Comparison of ENCODE assay signal across 8 cellular contexts in the genomic region with DNA sequence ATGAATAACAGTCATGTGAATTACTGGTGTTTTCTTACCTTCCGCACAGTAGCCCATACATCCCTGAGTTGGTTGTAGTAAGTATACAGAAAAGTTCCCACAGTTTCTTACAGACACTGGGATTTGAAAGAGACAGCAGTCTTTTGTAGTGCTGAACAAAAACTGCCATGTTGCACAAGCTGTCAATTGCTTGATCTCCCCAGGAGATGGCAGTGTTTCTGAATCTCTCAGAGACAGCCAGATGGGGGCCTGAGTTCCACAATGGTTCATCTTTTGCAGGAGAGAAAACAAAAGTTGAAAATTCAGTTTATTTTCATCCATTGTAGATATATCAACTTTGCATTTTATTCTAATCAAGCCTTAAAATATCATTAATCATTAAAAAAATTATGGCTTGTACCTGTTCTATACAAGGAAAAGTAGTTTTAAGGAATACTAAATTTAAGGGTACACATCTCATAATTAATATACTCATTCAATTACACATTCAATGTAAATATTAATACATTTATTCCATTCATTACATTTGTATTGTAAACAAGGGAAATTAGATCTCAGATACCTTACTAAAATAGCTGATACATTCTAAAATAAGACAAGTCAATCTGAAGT. TPM values are rescaled to one million over a fixed set of nuclear protein-coding genes. Genes with fewer than 3 reads are reported as not detected.
A peak's percentile ranks its signal among the peaks of the same experiment; 100 is the strongest.
DNase-seq lines count a peak whose midpoint lies in the region; ATAC-seq and TF ChIP-seq lines count a peak whose summit lies in the region.

No MANE protein-coding gene starts in this region.

- H3K9me2 ChIP-seq in OCI-LY7 (ENCODE audit: insufficient read depth, low read length) = no peaks in the 10 kb centered on the region

- H3K4me1 ChIP-seq in OCI-LY7 (ENCODE audit: insufficient read depth, low read length, poor library complexity, severe bottlenecking) = no peaks in the 10 kb centered on the region
- no peaks in the 10 kb centered on the region for H3K4me1 ChIP-seq in adipocyte (ENCODE audit: control insufficient read depth, insufficient read depth, low read length)

- no peak overlapping the region for H3K4me2 ChIP-seq in OCI-LY7 (ENCODE audit: low read length)

- no peak overlapping the region for H2AFZ ChIP-seq in OCI-LY7 (ENCODE audit: low read length)

- H3K36me3 ChIP-seq in OCI-LY7 (ENCODE audit: insufficient read depth, low read length) = no peaks in the 10 kb centered on the region
- H3K36me3 ChIP-seq in adipocyte (ENCODE audit: control insufficient read depth, insufficient read depth, low read length, severe bottlenecking) = no peaks in the 10 kb centered on the region

- DNase-seq in GF-D8 (lab: John Stamatoyannopoulos, UW) (peak; percentile 19), H4 (ENCODE audit: low spot score) (peak; percentile 83), OCI-LY7 (ENCODE audit: low spot score) (peak; percentile 55), adipocyte (ENCODE audit: low read depth) (peak; percentile 83), iPS-NIHi11 (ENCODE audit: low spot score) (peak; percentile 65)
- peak; percentile 11 for DNase-seq in stimulated activated naive B cell treated with anti-CD40 and anti-IgM and Interleukin-4, amounts not matched to agents 10 μg/mL and 1 μg/mL and 100 μg/mL, for 72 hours

- H3K4me1 Mint-ChIP-seq in stimulated activated naive B cell treated with anti-CD40 and anti-IgM and Interleukin-4, amounts not matched to agents 10 μg/mL and 1 μg/mL and 100 μg/mL, for 72 hours = no peaks in the 10 kb centered on the region

- TF ChIP-seq CTCF in 22Rv1 (IDR thresholded peaks at IDR 0.05) (peak; percentile 98), OCI-LY7 (conservative IDR thresholded peaks at IDR 0.05; ENCODE audit: low read length) (peak; percentile 91)

- CTCF ChIA-PET in OCI-LY7 (lab: Charles Lee; ENCODE audit: unreplicated experiment) = interaction anchor here (0.6 kb wide), 1 partner anchor 45 kb away, joined by 3 read pairs; no protein-coding TSS in a partner anchor

- no peak overlapping the region for H3K27ac Mint-ChIP-seq in stimulated activated naive B cell treated with anti-CD40 and anti-IgM and Interleukin-4, amounts not matched to agents 10 μg/mL and 1 μg/mL and 100 μg/mL, for 72 hours

- H3K79me2 ChIP-seq in OCI-LY7 (ENCODE audit: insufficient read depth, low read depth, low read length) = no peaks in the 10 kb centered on the region

- H3K27me3 ChIP-seq in adipocyte (replicated peaks; ENCODE audit: control insufficient read depth, insufficient read depth, low read length) = no peaks in the 10 kb centered on the region

- TF ChIP-seq RAD21 in Ishikawa (IDR thresholded peaks at IDR 0.05; ENCODE audit: low read depth) = peak; percentile 57

- no peaks in the 10 kb centered on the region for H3K27me3 Mint-ChIP-seq in stimulated activated naive B cell treated with anti-CD40 and anti-IgM and Interleukin-4, amounts not matched to agents 10 μg/mL and 1 μg/mL and 100 μg/mL, for 72 hours

- no peak overlapping the region for H3K27ac ChIP-seq in 22Rv1
- no peak overlapping the region for H3K27ac ChIP-seq in OCI-LY7 (ENCODE audit: low read depth, low read length, poor library complexity, severe bottlenecking)

- H3K4me3 ChIP-seq in OCI-LY7 (ENCODE audit: low read depth, low read length, poor library complexity, severe bottlenecking) (no peak overlapping the region), adipocyte (ENCODE audit: low read length) (no peak overlapping the region)

- intact Hi-C loops in OCI-LY7 (cut with micrococcal nuclease; ENCODE audit: unreplicated experiment) = no loop called here

- POLR2A ChIA-PET in OCI-LY7 (lab: Charles Lee) = interaction anchor here (0.6 kb wide), 1 partner anchor 187 kb away, joined by 3 read pairs; no protein-coding TSS in a partner anchor

- no peak overlapping the region for H3K9ac ChIP-seq in adipocyte (ENCODE audit: low read length)

- no peaks in the 10 kb centered on the region for H3K9me3 ChIP-seq in OCI-LY7 (ENCODE audit: low read length)
- no peaks in the 10 kb centered on the region for H3K9me3 ChIP-seq in adipocyte (ENCODE audit: control insufficient read depth, low read length)

- no peak overlapping the region for H3K4me3 Mint-ChIP-seq in stimulated activated naive B cell treated with anti-CD40 and anti-IgM and Interleukin-4, amounts not matched to agents 10 μg/mL and 1 μg/mL and 100 μg/mL, for 72 hours

- TF ChIP-seq EP300 in Ishikawa (IDR thresholded peaks at IDR 0.05; ENCODE audit: borderline replicate concordance) = no peak

- no TSS peak for BruUV-seq in OCI-LY7 (replicated peaks; lab: Mats Ljungman, UMichigan)

- no peaks in the 10 kb centered on the region for H3K9me3 Mint-ChIP-seq in stimulated activated naive B cell treated with anti-CD40 and anti-IgM and Interleukin-4, amounts not matched to agents 10 μg/mL and 1 μg/mL and 100 μg/mL, for 72 hours

- H4K20me1 ChIP-seq in OCI-LY7 (ENCODE audit: insufficient read depth, low read length) = no peaks in the 10 kb centered on the region

- peak; percentile 77 to 79 for ATAC-seq in stimulated activated naive B cell treated with anti-CD40 and anti-IgM and Interleukin-4, amounts not matched to agents 10 μg/mL and 1 μg/mL and 100 μg/mL, for 72 hours (replicated peaks)

- no peaks in the 10 kb centered on the region for H3K36me3 Mint-ChIP-seq in stimulated activated naive B cell treated with anti-CD40 and anti-IgM and Interleukin-4, amounts not matched to agents 10 μg/mL and 1 μg/mL and 100 μg/mL, for 72 hours

TF ChIP-seq in Ishikawa, 13 proteins besides CTCF, POLR2A, EP300 and RAD21:
- TF ChIP-seq YY1 (IDR thresholded peaks at IDR 0.05; ENCODE audit: low read depth) (no peak), CEBPB (IDR thresholded peaks at IDR 0.05) (0 out of 2 replicates have a peak, but pooled peaks have one; percentile 47), ZBTB7A (IDR thresholded peaks at IDR 0.05; ENCODE audit: low read depth) (no peak), TAF1 (IDR thresholded peaks at IDR 0.05; ENCODE audit: low read depth) (no peak)

RNA-seq across cellular contexts. Expression of a gene that starts 14.5 kb away (rescaled TPM):
- 2.0 and 3.1 TPM in 2 replicates for total RNA-seq in H4 (2014; rRNA removed; shearing (Covaris generic))
- not detected in 2 replicates for total RNA-seq in OCI-LY7 (2014; rRNA removed; shearing (Covaris generic))
- total RNA-seq in OCI-LY7 (2022) = not detected in 2 replicates

Comparison
In these comparisons a context has a peak if more than half of its experiments do, and no peak if none do; other contexts are left out.
1. DNase-seq: peak in every context shown above with its lines; median percentile 83 in H4; 83 in adipocyte; 65 in iPS-NIHi11; 55 in OCI-LY7; 19 in GF-D8; 11 in stimulated activated naive B cell treated with anti-CD40 and anti-IgM and Interleukin-4, amounts not matched to agents 10 μg/mL and 1 μg/mL and 100 μg/mL, for 72 hours.